8 cellular contexts compared by ENCODE assay signal in genomic region chr18:74597662-74598349, GRCh38. TPM values are rescaled to one million over a fixed set of nuclear protein-coding genes. Genes with fewer than 3 reads are reported as not detected.
DNase-seq lines count a peak whose midpoint lies in the region; ATAC-seq and TF ChIP-seq lines count a peak whose summit lies in the region.

TSS of gene ZNF407 (plus strand) at chr18:74597870. CDS start at chr18:74631020, 33,150 bp downstream.

- ATAC-seq in GM19372 (IDR thresholded peaks at IDR 0.05; ENCODE audit: low read depth, unreplicated experiment) = peak; percentile 66
- peak; percentile 73 for ATAC-seq in HG03521 (IDR thresholded peaks at IDR 0.05; ENCODE audit: unreplicated experiment)
- peak; percentile 94 for ATAC-seq in left lung

- H3K9me3 Mint-ChIP-seq in activated CD4-positive, alpha-beta T cell treated with anti-CD3 and anti-CD28 coated beads, Interleukin-2, amount 10 ng/mL, durations not matched to agents 7 days and 5 days = peaks cover 4% of the 10 kb centered on the region

- peak within 1 kb of the TSS; percentile 100 for H3K27ac Mint-ChIP-seq in activated CD4-positive, alpha-beta T cell treated with anti-CD3 and anti-CD28 coated beads, Interleukin-2, amount 10 ng/mL, durations not matched to agents 7 days and 5 days

- H3K36me3 Mint-ChIP-seq in activated CD4-positive, alpha-beta T cell treated with anti-CD3 and anti-CD28 coated beads, Interleukin-2, amount 10 ng/mL, durations not matched to agents 7 days and 5 days (ENCODE audit: low read depth) = peaks cover 41% of the 10 kb centered on the region

- peak within 1 kb of the TSS; percentile 70 to 96 for H3K4me3 ChIP-seq in left lung

- H3K27ac ChIP-seq in left lung = peak within 1 kb of the TSS; percentile 96 to 99

- TF ChIP-seq CTCF in left lung (IDR thresholded peaks at IDR 0.05) = no peak

- H3K27me3 Mint-ChIP-seq in activated CD4-positive, alpha-beta T cell treated with anti-CD3 and anti-CD28 coated beads, Interleukin-2, amount 10 ng/mL, durations not matched to agents 7 days and 5 days = no peaks in the 10 kb centered on the region

- intact Hi-C loops in left lung (cut with DNase I) = no loop called here

- H3K27me3 ChIP-seq in left lung = no peaks in the 10 kb centered on the region

- H3K4me3 Mint-ChIP-seq in activated CD4-positive, alpha-beta T cell treated with anti-CD3 and anti-CD28 coated beads, Interleukin-2, amount 10 ng/mL, durations not matched to agents 7 days and 5 days = peak within 1 kb of the TSS; percentile 94

- DNase-seq in C1 segment of cervical spinal cord (lab: John Stamatoyannopoulos, UW) (peak; percentile 86 to 98 (median 92)), NCI-H69 (lab: John Stamatoyannopoulos, UW) (peak; percentile 99), dedifferentiated amniotic fluid mesenchymal stem cell (ENCODE audit: extremely low spot score) (peak; percentile 85), left lung (peak; percentile 89 to 95)
- peak; percentile 90 for DNase-seq in activated CD4-positive, alpha-beta T cell treated with anti-CD3 and anti-CD28 coated beads, Interleukin-2, amount 10 ng/mL, durations not matched to agents 7 days and 5 days
- peak; percentile 82 for DNase-seq in stimulated activated CD4-positive, alpha-beta T cell treated with anti-CD3 and anti-CD28 coated beads, Interleukin-4, amount 100 ng/mL, for 1 hour

- H3K9me3 ChIP-seq in left lung = no peaks in the 10 kb centered on the region

- CTCF ChIA-PET in activated CD4-positive, alpha-beta T cell treated with anti-CD3 and anti-CD28 coated beads, Interleukin-2, amount 10 ng/mL, durations not matched to agents 7 days and 5 days (lab: Charles Lee) = interaction anchor here (0.6 to 1.4 kb wide), 2 partner anchors 9 to 12 kb away, joined by 4 to 5 read pairs; no protein-coding TSS in a partner anchor

- POLR2A ChIA-PET in activated CD4-positive, alpha-beta T cell treated with anti-CD3 and anti-CD28 coated beads, Interleukin-2, amount 10 ng/mL, durations not matched to agents 7 days and 5 days (lab: Charles Lee) = no interaction called here

- H3K4me1 ChIP-seq in left lung = peaks cover 11 to 38% of the 10 kb centered on the region in 2 donors

- peaks cover 46% of the 10 kb centered on the region for H3K4me1 Mint-ChIP-seq in activated CD4-positive, alpha-beta T cell treated with anti-CD3 and anti-CD28 coated beads, Interleukin-2, amount 10 ng/mL, durations not matched to agents 7 days and 5 days

- H3K36me3 ChIP-seq in left lung = no peaks in the 10 kb centered on the region

RNA-seq across cellular contexts. Expression of gene ZNF407, which starts in this region (rescaled TPM):
- total RNA-seq in activated CD4-positive, alpha-beta T cell treated with anti-CD3 and anti-CD28 coated beads, Interleukin-2, amount 10 ng/mL, durations not matched to agents 7 days and 5 days = 10 to 100 TPM; 19.3 TPM
- 10 to 100 TPM; 11.7 to 16.7 TPM for total RNA-seq in left lung

Comparison
In these comparisons a context has a peak if more than half of its experiments do, and no peak if none do; other contexts are left out.
1. Peak in every context shown above with its lines: DNase-seq, ATAC-seq, H3K4me3 ChIP-seq and H3K27ac ChIP-seq.